18 cellular contexts compared by ENCODE assay signal in the genomic region with DNA sequence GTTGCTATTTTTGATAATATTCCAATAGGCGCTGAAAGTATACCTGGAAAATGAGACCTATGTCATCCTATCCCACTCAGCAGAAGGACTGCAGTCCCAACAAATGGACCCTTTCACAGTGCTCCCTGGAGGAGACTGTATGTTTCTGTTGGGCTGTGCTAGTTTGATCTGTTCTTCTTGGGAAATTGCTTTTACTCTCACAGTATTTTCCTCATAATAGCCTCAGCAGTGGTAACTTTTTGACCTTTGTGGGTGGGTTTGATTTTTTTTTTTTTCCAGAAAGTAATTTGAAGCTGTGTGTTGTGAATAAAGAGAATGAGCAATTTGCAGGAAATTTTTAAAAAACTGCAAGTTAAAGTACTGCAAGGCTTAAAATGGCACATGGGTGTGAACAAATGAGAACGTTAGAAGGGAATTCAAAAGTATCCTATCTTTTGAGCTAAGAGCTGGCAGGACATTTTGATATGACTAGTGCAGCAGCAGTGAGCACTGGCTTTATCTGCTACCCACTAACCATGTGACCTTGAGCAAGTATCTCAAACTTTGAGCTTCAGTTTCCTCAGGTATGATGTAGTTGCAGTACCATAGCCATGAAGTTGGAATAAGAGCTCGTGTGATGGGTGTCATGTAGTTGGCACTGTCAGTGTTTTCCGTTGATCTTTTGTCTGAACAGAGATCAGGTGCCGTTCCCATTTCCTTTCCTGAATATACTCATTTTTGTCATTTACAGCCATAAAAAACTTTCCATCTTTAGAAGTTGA.
DNase-seq lines count a peak whose midpoint lies in the region; ATAC-seq and TF ChIP-seq lines count a peak whose summit lies in the region.
"Had no signal": no experiment of that assay in that cellular context is flagged by ENCODE, and none has a peak within 500 bp of the region (broad histone marks: within the 10 kb centered on the region; RNA-seq: fewer than 3 reads in every experiment).

No MANE protein-coding gene starts in this region.

- H3K9me3 Mint-ChIP-seq in MCF 10A (ENCODE audit: unreplicated experiment) = no peaks in the 10 kb centered on the region
- H3K9me3 Mint-ChIP-seq: CD8-positive, alpha-beta T cell; dendritic cell treated with granulocyte-macrophage colony-stimulating factor and Interleukin-4, amounts not matched to agents 40 ng/mL and 50 ng/mL, for 4 days had no signal

- H3K4me3 Mint-ChIP-seq in MCF 10A (ENCODE audit: unreplicated experiment) (no peak overlapping the region), T-helper 17 cell (no peak overlapping the region)
- H3K4me3 Mint-ChIP-seq: CD8-positive, alpha-beta T cell; dendritic cell treated with granulocyte-macrophage colony-stimulating factor and Interleukin-4, amounts not matched to agents 40 ng/mL and 50 ng/mL, for 4 days had no signal

- H3K36me3 Mint-ChIP-seq in MCF 10A (ENCODE audit: insufficient read depth, unreplicated experiment) = peaks cover 9% of the 10 kb centered on the region
- peaks cover 2% of the 10 kb centered on the region for H3K36me3 Mint-ChIP-seq in T-helper 17 cell (ENCODE audit: low read depth)

- no peaks in the 10 kb centered on the region for H3K36me3 ChIP-seq in mammary epithelial cell (ENCODE audit: insufficient read depth, low read length)
- H3K36me3 ChIP-seq in liver (ENCODE audit: control insufficient read depth in 4 of 4, insufficient read depth in 3 of 4, low read depth in 1 of 4, low read length in 3 of 4) = no peaks in the 10 kb centered on the region
- H3K36me3 ChIP-seq in uterus = no peaks in the 10 kb centered on the region
- H3K36me3 ChIP-seq: adrenal gland had no signal

- BruUV-seq in MCF 10A (replicated peaks; lab: Mats Ljungman, UMichigan) = no TSS peak
- BruUV-seq in mammary epithelial cell (replicated peaks; lab: Mats Ljungman, UMichigan) = no TSS peak

- no peaks in the 10 kb centered on the region for H3K27me3 Mint-ChIP-seq in MCF 10A (ENCODE audit: insufficient read depth, unreplicated experiment)
- H3K27me3 Mint-ChIP-seq in T-helper 17 cell = no peaks in the 10 kb centered on the region
- H3K27me3 Mint-ChIP-seq: dendritic cell treated with granulocyte-macrophage colony-stimulating factor and Interleukin-4, amounts not matched to agents 40 ng/mL and 50 ng/mL, for 4 days had no signal

- H3K4me1 ChIP-seq in mammary epithelial cell (ENCODE audit: insufficient read depth, low read length) = peaks cover 35% of the 10 kb centered on the region
- peaks cover 3 to 13% (median 5%) of the 10 kb centered on the region in 4 donors for H3K4me1 ChIP-seq in liver (ENCODE audit: control insufficient read depth in 4 of 4, insufficient read depth in 4 of 4, low read length in 3 of 4)
- H3K4me1 ChIP-seq in uterus = peaks cover 0 to 8% of the 10 kb centered on the region in 2 donors

- intact Hi-C loops in MCF 10A (cut with micrococcal nuclease) = loop anchor here (5.0 kb wide), 1 partner anchor 142 kb away; no protein-coding TSS in a partner anchor
- intact Hi-C loops in mammary epithelial cell (cut with micrococcal nuclease) = no loop called here
- intact Hi-C loops in uterus (cut with DNase I; ENCODE audit: low total_unique reads) = no loop called here

- DNase-seq in MCF 10A (ENCODE audit: unreplicated experiment) (no peak), mammary epithelial cell (no peak), erythroblast (lab: John Stamatoyannopoulos, UW) (peak; percentile 10 to 57), uterus (no peak), NCI-H1105 (lab: John Stamatoyannopoulos, UW) (no peak), NCI-H2107 treated with DMSO at 0.1 percent for 48 hours (lab: John Stamatoyannopoulos, UW; ENCODE audit: unreplicated experiment) (no peak), T-helper 17 cell (no peak)
- DNase-seq: activated CD4-positive, alpha-beta T cell treated with anti-CD3 and anti-CD28 coated beads, Interleukin-2, amount 50 U/mL, for 1 hour; activated T-cell treated with anti-CD3 and anti-CD28 coated beads, Interleukin-2, amount 50 U/mL, for 48 hours; CD8-positive, alpha-beta T cell; NCI-H1694; NCI-H69; retina; stimulated activated CD4-positive, alpha-beta T cell treated with anti-CD3 and anti-CD28 coated beads, Interleukin-4, amount 100 ng/mL, for 1 hour; upper lobe of left lung had no signal

- H2AFZ ChIP-seq in mammary epithelial cell (ENCODE audit: low read depth, low read length) = no peak overlapping the region

- in situ Hi-C loops in mammary epithelial cell (cut with MboI; ENCODE audit: low sequenced_read_pairs in 2 of 2) = no loop called here

- H3K4me2 ChIP-seq in mammary epithelial cell (ENCODE audit: insufficient read depth, low read depth, low read length) = no peak overlapping the region

- H3K4me3 ChIP-seq in mammary epithelial cell (replicated peaks in 1 of 3; ENCODE audit: insufficient read depth in 1 of 3, low read depth in 2 of 3, low read length in 3 of 3) (no peak overlapping the region), liver (ENCODE audit: low read depth in 1 of 3, low read length in 3 of 3) (peak overlapping the region in 2 of 3 donors; percentile 25 to 34), uterus (no peak overlapping the region)
- H3K4me3 ChIP-seq: adrenal gland, upper lobe of left lung had no signal

- TF ChIP-seq RAD21 in liver (IDR thresholded peaks at IDR 0.05) = no peak

- POLR2A ChIA-PET in MCF 10A (lab: Yijun Ruan, JAX) = interaction anchor here (0.6 to 1.5 kb wide), 11 partner anchors 11 to 375 kb away, joined by 3 to 5 read pairs (median 4); a partner anchor contains a TSS

- CTCF ChIA-PET in MCF 10A (lab: Yijun Ruan, JAX) (interaction anchor here (0.6 to 3.6 kb wide), 7 partner anchors 11 to 1118 kb away, joined by 3 to 17 read pairs (median 4); no protein-coding TSS in a partner anchor), mammary epithelial cell (lab: Charles Lee; ENCODE audit: low non-redundant PET) (no interaction called here)

- no peaks in the 10 kb centered on the region for H4K20me1 ChIP-seq in mammary epithelial cell (ENCODE audit: insufficient read depth, low read length)

- dilution Hi-C loops in mammary epithelial cell (cut with HindIII; ENCODE audit: low sequenced_read_pairs) = loop anchor here (5.0 to 25.0 kb wide), 3 partner anchors 43 to 397 kb away; no protein-coding TSS in a partner anchor

- TF ChIP-seq CTCF in MCF 10A (IDR thresholded peaks at IDR 0.05; ENCODE audit: unreplicated experiment) (no peak), mammary epithelial cell (conservative IDR thresholded peaks at IDR 0.05 in 1 of 2, IDR thresholded peaks at IDR 0.05 in 1 of 2; ENCODE audit: extremely low read depth in 1 of 2, insufficient read depth in 1 of 2, low read depth in 1 of 2, low read length in 2 of 2) (no peak), liver (IDR thresholded peaks at IDR 0.05; ENCODE audit: low read depth, low read length, missing input control) (no peak), uterus (IDR thresholded peaks at IDR 0.05) (no peak)

- H3K27me3 ChIP-seq in mammary epithelial cell (ENCODE audit: insufficient read depth, low read length) (no peaks in the 10 kb centered on the region), liver (ENCODE audit: control insufficient read depth in 4 of 4, insufficient read depth in 4 of 4, low read length in 3 of 4) (no peaks in the 10 kb centered on the region), uterus (no peaks in the 10 kb centered on the region)
- H3K27me3 ChIP-seq: adrenal gland, upper lobe of left lung had no signal

- no peak for TF ChIP-seq POLR2A in erythroblast (IDR thresholded peaks at IDR 0.05; ENCODE audit: low read length)
- no peak for TF ChIP-seq POLR2A in uterus (IDR thresholded peaks at IDR 0.05)

- H3K27ac ChIP-seq in mammary epithelial cell (ENCODE audit: insufficient read depth, low read depth, low read length) = no peak overlapping the region
- H3K27ac ChIP-seq in liver (ENCODE audit: low read depth in 1 of 2, low read length in 2 of 2) = no peak overlapping the region
- peak overlapping the region; percentile 20 to 48 for H3K27ac ChIP-seq in uterus
- H3K27ac ChIP-seq: upper lobe of left lung had no signal

- ATAC-seq in T-helper 17 cell = no peak
- ATAC-seq: CD8-positive, alpha-beta T cell had no signal

- H3K4me1 Mint-ChIP-seq in MCF 10A (ENCODE audit: insufficient read depth, unreplicated experiment) (peaks cover 33% of the 10 kb centered on the region), T-helper 17 cell (peaks cover 18% of the 10 kb centered on the region)

- H3K9ac ChIP-seq in mammary epithelial cell (ENCODE audit: insufficient read depth, low read length) (no peak overlapping the region), liver (ENCODE audit: low read depth in 1 of 2, low read length in 2 of 2) (no peak overlapping the region)

- H3K9me3 ChIP-seq in mammary epithelial cell (replicated peaks; ENCODE audit: insufficient read depth, low read length) (no peaks in the 10 kb centered on the region), liver (ENCODE audit: control insufficient read depth in 4 of 4, low read length in 3 of 4) (no peaks in the 10 kb centered on the region), uterus (no peaks in the 10 kb centered on the region), T-helper 17 cell (ENCODE audit: control insufficient read depth, low read length, poor library complexity, severe bottlenecking) (no peaks in the 10 kb centered on the region)
- H3K9me3 ChIP-seq: adrenal gland, upper lobe of left lung had no signal

- H3K27ac Mint-ChIP-seq in MCF 10A (ENCODE audit: low read depth, unreplicated experiment) = peak overlapping the region; percentile 75
- no peak overlapping the region for H3K27ac Mint-ChIP-seq in T-helper 17 cell
- H3K27ac Mint-ChIP-seq: CD8-positive, alpha-beta T cell; dendritic cell treated with granulocyte-macrophage colony-stimulating factor and Interleukin-4, amounts not matched to agents 40 ng/mL and 50 ng/mL, for 4 days had no signal

- no peaks in the 10 kb centered on the region for H3K79me2 ChIP-seq in mammary epithelial cell (ENCODE audit: insufficient read depth, low read length)

- 99% methylated on average over 5 of the region's 5 CpGs for WGBS in mammary epithelial cell (ENCODE audit: low coverage, missing lambda C conversion rate)
- 40% methylated on average over 5 of the region's 5 CpGs for WGBS in liver

Comparison
In these comparisons a context has a peak if more than half of its experiments do, and no peak if none do; other contexts are left out.
1. DNase-seq: peak in erythroblast (2 of 2); none in MCF 10A (single experiment), mammary epithelial cell (single experiment), uterus (0 of 2), NCI-H1105 (single experiment), NCI-H2107 treated with DMSO at 0.1 percent for 48 hours (single experiment) and T-helper 17 cell (0 of 3).
2. H3K27ac ChIP-seq: peak in uterus (2 of 2); none in mammary epithelial cell (single experiment) and liver (0 of 2).
3. H3K4me3 ChIP-seq: peak in liver (2 of 3); none in mammary epithelial cell (0 of 3) and uterus (0 of 2).